1 cellular context compared by ENCODE assay signal in the genomic region with DNA sequence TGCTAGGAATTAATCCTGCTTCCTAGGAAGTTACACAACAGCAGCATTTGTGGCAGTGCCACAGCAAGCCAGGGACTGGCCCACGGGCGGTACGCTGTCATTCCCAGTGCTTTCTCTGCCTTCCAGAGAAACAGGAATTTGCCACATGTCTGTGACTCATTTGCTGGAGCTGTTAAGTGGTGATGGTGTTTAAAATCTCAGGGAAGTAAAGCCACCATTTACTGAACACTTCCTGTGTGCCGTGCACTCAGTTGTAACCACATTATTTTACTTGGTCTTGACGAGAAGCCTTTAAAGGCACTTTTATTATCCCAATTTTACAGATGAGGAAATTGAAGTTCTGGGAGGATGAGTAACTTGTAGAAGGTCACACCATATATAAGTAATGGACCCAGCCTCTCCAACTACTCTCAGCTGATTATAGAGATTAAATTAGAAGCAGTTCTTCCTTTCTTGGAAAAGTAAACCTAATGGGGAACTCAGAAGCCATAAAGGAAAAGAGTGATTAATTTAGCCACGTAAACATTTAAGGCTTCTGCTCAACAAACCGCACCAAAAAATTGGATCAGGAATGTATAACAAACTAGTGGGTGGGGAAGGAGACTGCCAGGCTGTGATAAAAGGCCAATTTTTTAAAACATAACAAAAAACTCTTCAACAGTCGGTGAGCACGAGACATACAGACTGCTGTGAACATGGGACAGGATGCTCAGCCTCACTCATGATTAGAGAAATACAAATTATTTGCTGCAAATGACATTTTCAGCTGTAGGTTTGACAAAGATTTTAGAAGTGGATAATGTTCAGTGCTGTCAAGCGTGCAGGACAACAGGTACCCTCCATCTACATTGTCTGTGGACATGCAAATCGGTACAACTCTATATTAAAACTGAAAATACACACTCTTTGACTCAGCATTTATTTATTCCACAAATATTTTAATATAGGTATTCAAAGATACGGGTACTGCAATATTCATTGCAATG.
TF ChIP-seq lines count a peak whose summit lies in the region.

No MANE protein-coding gene starts in this region.

TF ChIP-seq in SK-N-SH treated with all-trans-retinoic acid at 6 μM for 48 hours, 23 proteins besides CTCF, POLR2A, EP300 and RAD21 (continued from another document):
- TF ChIP-seq, protein P1, sequence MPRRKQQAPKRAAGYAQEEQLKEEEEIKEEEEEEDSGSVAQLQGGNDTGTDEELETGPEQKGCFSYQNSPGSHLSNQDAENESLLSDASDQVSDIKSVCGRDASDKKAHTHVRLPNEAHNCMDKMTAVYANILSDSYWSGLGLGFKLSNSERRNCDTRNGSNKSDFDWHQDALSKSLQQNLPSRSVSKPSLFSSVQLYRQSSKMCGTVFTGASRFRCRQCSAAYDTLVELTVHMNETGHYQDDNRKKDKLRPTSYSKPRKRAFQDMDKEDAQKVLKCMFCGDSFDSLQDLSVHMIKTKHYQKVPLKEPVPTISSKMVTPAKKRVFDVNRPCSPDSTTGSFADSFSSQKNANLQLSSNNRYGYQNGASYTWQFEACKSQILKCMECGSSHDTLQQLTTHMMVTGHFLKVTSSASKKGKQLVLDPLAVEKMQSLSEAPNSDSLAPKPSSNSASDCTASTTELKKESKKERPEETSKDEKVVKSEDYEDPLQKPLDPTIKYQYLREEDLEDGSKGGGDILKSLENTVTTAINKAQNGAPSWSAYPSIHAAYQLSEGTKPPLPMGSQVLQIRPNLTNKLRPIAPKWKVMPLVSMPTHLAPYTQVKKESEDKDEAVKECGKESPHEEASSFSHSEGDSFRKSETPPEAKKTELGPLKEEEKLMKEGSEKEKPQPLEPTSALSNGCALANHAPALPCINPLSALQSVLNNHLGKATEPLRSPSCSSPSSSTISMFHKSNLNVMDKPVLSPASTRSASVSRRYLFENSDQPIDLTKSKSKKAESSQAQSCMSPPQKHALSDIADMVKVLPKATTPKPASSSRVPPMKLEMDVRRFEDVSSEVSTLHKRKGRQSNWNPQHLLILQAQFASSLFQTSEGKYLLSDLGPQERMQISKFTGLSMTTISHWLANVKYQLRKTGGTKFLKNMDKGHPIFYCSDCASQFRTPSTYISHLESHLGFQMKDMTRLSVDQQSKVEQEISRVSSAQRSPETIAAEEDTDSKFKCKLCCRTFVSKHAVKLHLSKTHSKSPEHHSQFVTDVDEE (CRISPR knock-in tag; IDR thresholded peaks at IDR 0.05): no peak
- TF ChIP-seq, protein P2, sequence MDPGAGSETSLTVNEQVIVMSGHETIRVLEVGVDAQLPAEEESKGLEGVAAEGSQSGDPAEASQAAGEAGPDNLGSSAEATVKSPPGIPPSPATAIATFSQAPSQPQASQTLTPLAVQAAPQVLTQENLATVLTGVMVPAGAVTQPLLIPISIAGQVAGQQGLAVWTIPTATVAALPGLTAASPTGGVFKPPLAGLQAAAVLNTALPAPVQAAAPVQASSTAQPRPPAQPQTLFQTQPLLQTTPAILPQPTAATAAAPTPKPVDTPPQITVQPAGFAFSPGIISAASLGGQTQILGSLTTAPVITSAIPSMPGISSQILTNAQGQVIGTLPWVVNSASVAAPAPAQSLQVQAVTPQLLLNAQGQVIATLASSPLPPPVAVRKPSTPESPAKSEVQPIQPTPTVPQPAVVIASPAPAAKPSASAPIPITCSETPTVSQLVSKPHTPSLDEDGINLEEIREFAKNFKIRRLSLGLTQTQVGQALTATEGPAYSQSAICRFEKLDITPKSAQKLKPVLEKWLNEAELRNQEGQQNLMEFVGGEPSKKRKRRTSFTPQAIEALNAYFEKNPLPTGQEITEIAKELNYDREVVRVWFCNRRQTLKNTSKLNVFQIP (CRISPR knock-in tag; IDR thresholded peaks at IDR 0.05; ENCODE audit: borderline replicate concordance, low read depth): no peak
